Comparison of ENCODE assay signal across 8 cellular contexts in the genomic region with DNA sequence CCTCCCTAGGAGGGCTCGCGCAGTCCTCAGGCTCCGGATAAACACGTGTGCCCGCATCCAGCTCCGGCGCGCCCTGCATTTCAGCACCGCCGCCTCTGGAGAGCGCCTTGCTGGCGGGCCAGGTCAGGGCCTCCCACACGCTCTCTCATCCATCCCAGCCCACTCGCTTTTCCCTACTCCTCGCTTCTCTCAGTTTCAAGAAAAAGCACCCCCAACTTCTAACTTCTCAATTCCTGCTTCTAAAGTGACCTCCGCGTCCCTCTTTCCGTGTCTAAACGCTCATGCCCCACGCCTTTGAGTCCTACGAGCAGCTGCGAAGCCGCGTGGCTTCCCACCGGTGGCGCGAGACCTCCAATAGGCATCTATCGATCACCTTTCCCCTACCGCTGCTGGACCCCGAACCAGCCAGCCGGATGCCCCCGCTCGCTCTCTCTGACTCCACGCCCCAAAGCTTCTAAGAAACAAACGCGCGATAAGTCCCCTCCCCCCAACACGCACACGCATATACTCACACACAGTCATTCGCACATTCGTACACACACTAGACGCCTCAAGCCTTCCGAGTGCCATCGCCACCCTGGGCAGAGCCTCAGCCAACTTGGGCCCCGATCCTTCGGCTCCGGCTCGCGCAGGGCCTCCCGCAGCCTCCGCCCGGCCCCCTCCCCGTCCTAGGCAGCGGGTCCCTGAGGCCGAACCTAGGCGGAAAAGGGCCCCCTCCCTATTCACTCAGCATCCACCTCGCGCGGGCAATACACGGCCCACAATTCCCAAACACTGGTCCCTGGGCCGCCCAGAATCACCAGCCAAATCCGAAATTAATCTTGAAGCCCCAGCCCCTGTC. TPM values are rescaled to one million over a fixed set of nuclear protein-coding genes. Genes with fewer than 3 reads are reported as not detected.
DNase-seq lines count a peak whose midpoint lies in the region; ATAC-seq and TF ChIP-seq lines count a peak whose summit lies in the region.

No MANE protein-coding gene starts in this region.

- TF ChIP-seq CTCF in smooth muscle cell (IDR thresholded peaks at IDR 0.05; ENCODE audit: borderline replicate concordance, insufficient read depth, poor library complexity, severe bottlenecking) (no peak), GM13977 (IDR thresholded peaks at IDR 0.05; ENCODE audit: extremely low read depth, insufficient read depth, missing control alignments) (no peak)

- H3K27ac ChIP-seq in ACC112 (ENCODE audit: low read depth, low read length) (no peak overlapping the region), HUES64 (ENCODE audit: low read depth, low read length) (no peak overlapping the region), smooth muscle cell (ENCODE audit: low read depth) (no peak overlapping the region)

- ATAC-seq in GM21723 (IDR thresholded peaks at IDR 0.05; ENCODE audit: unreplicated experiment): no peak

- no peaks in the 10 kb centered on the region for H3F3A ChIP-seq in smooth muscle cell (ENCODE audit: low read depth)

- no peaks in the 10 kb centered on the region for H4K20me1 ChIP-seq in smooth muscle cell (ENCODE audit: low read depth)

- peaks cover 12% of the 10 kb centered on the region for H3K4me1 ChIP-seq in ACC112 (ENCODE audit: control insufficient read depth, insufficient read depth, low read length, unreplicated experiment)
- peaks cover 13% of the 10 kb centered on the region for H3K4me1 ChIP-seq in HUES64 (ENCODE audit: insufficient read depth, low read length)
- H3K4me1 ChIP-seq in smooth muscle cell (ENCODE audit: low read depth): peaks cover 11% of the 10 kb centered on the region

- peaks cover 82% of the 10 kb centered on the region for H3K27me3 ChIP-seq in ACC112 (ENCODE audit: insufficient read depth, low read length)
- peaks cover 48% of the 10 kb centered on the region for H3K27me3 ChIP-seq in HUES64 (ENCODE audit: insufficient read depth, low read length)
- H3K27me3 ChIP-seq in smooth muscle cell (ENCODE audit: low read depth): peaks cover 40% of the 10 kb centered on the region

- H3K4me2 ChIP-seq in smooth muscle cell: peak overlapping the region; percentile 90

- H3K4me3 ChIP-seq in ACC112 (ENCODE audit: low read depth, low read length) (peak overlapping the region; percentile 75), HUES64 (ENCODE audit: low read length) (peak overlapping the region; percentile 70), smooth muscle cell (peak overlapping the region; percentile 47)

- H3K9me3 ChIP-seq in HUES64 (ENCODE audit: insufficient read depth, low read depth, low read length): no peaks in the 10 kb centered on the region
- no peaks in the 10 kb centered on the region for H3K9me3 ChIP-seq in smooth muscle cell (replicated peaks; ENCODE audit: low read depth)

- H2AFZ ChIP-seq in ACC112 (ENCODE audit: low read length, unreplicated experiment) (no peak overlapping the region), smooth muscle cell (ENCODE audit: low read depth) (no peak overlapping the region)

- H3K36me3 ChIP-seq in ACC112 (ENCODE audit: insufficient read depth, low read length): no peaks in the 10 kb centered on the region
- no peaks in the 10 kb centered on the region for H3K36me3 ChIP-seq in HUES64 (ENCODE audit: insufficient read depth, low read length)
- no peaks in the 10 kb centered on the region for H3K36me3 ChIP-seq in smooth muscle cell (ENCODE audit: low read depth)

- H3K79me2 ChIP-seq in ACC112 (ENCODE audit: control insufficient read depth, insufficient read depth, low read length, unreplicated experiment) (no peaks in the 10 kb centered on the region), smooth muscle cell (ENCODE audit: low read depth) (no peaks in the 10 kb centered on the region)

- in situ Hi-C loops in GM13977 (cut with MboI; ENCODE audit: low pct_unique_long_range_greater_than_20kb, low sequenced_read_pairs, unreplicated experiment): no loop called here

- DNase-seq in T-helper 9 cell (peak; percentile 4), cerebellum (ENCODE audit: low spot score) (peak; percentile 66), islet precursor cell (peak; percentile 90), smooth muscle cell (lab: John Stamatoyannopoulos, UW; ENCODE audit: unreplicated experiment) (peak; percentile 31), GM13977 (ENCODE audit: low spot score) (no peak)

- WGBS in HUES64: 2% methylated on average over 62 of the region's 62 CpGs
- WGBS in smooth muscle cell (ENCODE audit: low lambda C conversion rate): 4% methylated on average over 60 of the region's 62 CpGs

- H3K9ac ChIP-seq in HUES64 (ENCODE audit: low read depth, low read length): no peak overlapping the region
- H3K9ac ChIP-seq in smooth muscle cell (ENCODE audit: low read depth): no peak overlapping the region

RNA-seq across cellular contexts. Expression of a gene that starts 1.1 kb away (rescaled TPM):
- polyA plus RNA-seq in HUES64 (2013, experiment 1 of 2): 5.4 TPM
- 4.1 TPM for polyA plus RNA-seq in HUES64 (2013, experiment 2 of 2)
- total RNA-seq in cerebellum (46.0 TPM), smooth muscle cell (0.22 and 3.7 TPM in 2 replicates)
- 0.24 and 0.43 TPM in 2 replicates for polyA plus RNA-seq in smooth muscle cell

RNA-seq across cellular contexts. Expression of a gene that starts 55.2 kb away (rescaled TPM):
- polyA plus RNA-seq in HUES64 (2013, experiment 1 of 2): 42.2 TPM
- 38.4 TPM for polyA plus RNA-seq in HUES64 (2013, experiment 2 of 2)
- total RNA-seq in cerebellum: 47.0 TPM
- 30.3 and 40.4 TPM in 2 replicates for total RNA-seq in smooth muscle cell
- polyA plus RNA-seq in smooth muscle cell: 18.3 and 21.3 TPM in 2 replicates
